ENCODE assay signal across 6 cellular contexts in genomic region chr19:10568444-10568825, GRCh38. TPM values are rescaled to one million over a fixed set of nuclear protein-coding genes. Genes with fewer than 3 reads are reported as not detected.
DNase-seq lines count a peak whose midpoint lies in the region; ATAC-seq and TF ChIP-seq lines count a peak whose summit lies in the region.

No MANE protein-coding gene starts in this region.

- H3K79me2 ChIP-seq in DOHH2 (ENCODE audit: control insufficient read depth, low read length) = peaks cover 36% of the 10 kb centered on the region

- intact Hi-C loops in lower lobe of right lung (cut with DNase I) = no loop called here

- no peaks in the 10 kb centered on the region for H3K9me2 ChIP-seq in DOHH2 (replicated peaks; ENCODE audit: control insufficient read depth, low read length)

- H3K36me3 ChIP-seq in DOHH2 (ENCODE audit: control insufficient read depth, low read length) (peaks cover 16% of the 10 kb centered on the region), lower lobe of right lung (no peaks in the 10 kb centered on the region)

- peak overlapping the region; percentile 92 for H3K27ac ChIP-seq in DOHH2 (ENCODE audit: low read depth, low read length)
- peak overlapping the region; percentile 82 for H3K27ac ChIP-seq in lower lobe of right lung

- ATAC-seq in HG03108 (IDR thresholded peaks at IDR 0.05; ENCODE audit: unreplicated experiment) (peak; percentile 8), lower lobe of right lung (peak in 1 of 2 donors; percentile 0), GM19395 (IDR thresholded peaks at IDR 0.05; ENCODE audit: unreplicated experiment) (no peak)

- H3K4me3 ChIP-seq in DOHH2 (ENCODE audit: low read length) (peak overlapping the region; percentile 87), lower lobe of right lung (peak overlapping the region; percentile 89)

- H3K27me3 ChIP-seq in DOHH2 (ENCODE audit: control insufficient read depth, low read length) = no peaks in the 10 kb centered on the region
- no peaks in the 10 kb centered on the region for H3K27me3 ChIP-seq in lower lobe of right lung (ENCODE audit: low read depth)

- H3K4me1 ChIP-seq in DOHH2 (ENCODE audit: control insufficient read depth, low read length) (peaks cover 42% of the 10 kb centered on the region), lower lobe of right lung (peaks cover 33% of the 10 kb centered on the region)

- TF ChIP-seq CTCF in DOHH2 (IDR thresholded peaks at IDR 0.05; ENCODE audit: low read depth, low read length, poor library complexity, severe bottlenecking) = no peak
- no peak for TF ChIP-seq CTCF in lower lobe of right lung (IDR thresholded peaks at IDR 0.05)

- H3K9me3 ChIP-seq in DOHH2 (ENCODE audit: control insufficient read depth, insufficient read depth, low read length) (no peaks in the 10 kb centered on the region), lower lobe of right lung (no peaks in the 10 kb centered on the region)

- peaks cover 21% of the 10 kb centered on the region for H3F3A ChIP-seq in DOHH2 (ENCODE audit: control insufficient read depth, insufficient read depth)

- no peaks in the 10 kb centered on the region for H4K20me1 ChIP-seq in DOHH2 (ENCODE audit: control insufficient read depth, insufficient read depth, low read depth, low read length)

- peak in 3 of 4 experiments; percentile 34 to 77 (median 75) for DNase-seq in activated naive CD4-positive, alpha-beta T cell (lab: John Stamatoyannopoulos, UW)
- DNase-seq in lower lobe of right lung (peak; percentile 73), NCI-H345 (lab: John Stamatoyannopoulos, UW) (no peak)

- H3K4me2 ChIP-seq in DOHH2 (ENCODE audit: low read length) = peak overlapping the region; percentile 92

RNA-seq across cellular contexts. Expression of gene CDKN2D, which starts 0.3 kb away (rescaled TPM):
- total RNA-seq in lower lobe of right lung = 13.1 TPM

RNA-seq across cellular contexts. Expression of gene KRI1, which starts 2.6 kb away (rescaled TPM):
- total RNA-seq in lower lobe of right lung = 25.2 TPM

RNA-seq across cellular contexts. Expression of gene AP1M2, which starts 18.7 kb away (rescaled TPM):
- 36.9 TPM for total RNA-seq in lower lobe of right lung

RNA-seq across cellular contexts. Expression of gene ATG4D, which starts 24.7 kb away (rescaled TPM):
- 22.9 TPM for total RNA-seq in lower lobe of right lung

RNA-seq across cellular contexts. Expression of gene S1PR5, which starts 51.2 kb away (rescaled TPM):
- total RNA-seq in lower lobe of right lung = 2.4 TPM
